In genomic region chr3:23430781-23431423, GRCh38 we compare ENCODE assay signal across 21 cellular contexts.
DNase-seq lines count a peak whose midpoint lies in the region; ATAC-seq and TF ChIP-seq lines count a peak whose summit lies in the region.
"Had no signal": no experiment of that assay in that cellular context is flagged by ENCODE, and none has a peak within 500 bp of the region (broad histone marks: within the 10 kb centered on the region; RNA-seq: fewer than 3 reads in every experiment).

No MANE protein-coding gene starts in this region.

- TF ChIP-seq CTCF in MCF 10A (IDR thresholded peaks at IDR 0.05; ENCODE audit: unreplicated experiment) = no peak

- peak; percentile 26 for ATAC-seq in stimulated activated naive CD8-positive, alpha-beta T cell treated with anti-CD3 and anti-CD28 coated beads, Interleukin-15, amount 100 ng/mL, for 72 hours
- no peak for ATAC-seq in stimulated activated naive CD8-positive, alpha-beta T cell treated with anti-CD3 and anti-CD28 coated beads, Interleukin-15, Interleukin-2, amounts not matched to agents 100 U/mL and 50 U/mL, for 24 hours
- ATAC-seq: Right ventricle myocardium inferior had no signal

- no peak overlapping the region for H3K27ac Mint-ChIP-seq in stimulated activated naive CD8-positive, alpha-beta T cell treated with anti-CD3 and anti-CD28 coated beads, Interleukin-15, amount 100 ng/mL, for 72 hours
- H3K27ac Mint-ChIP-seq in immature natural killer cell (peak overlapping the region in 2 of 6 donors; percentile 1 to 21), MCF 10A (ENCODE audit: low read depth, unreplicated experiment) (no peak overlapping the region)
- H3K27ac Mint-ChIP-seq: progenitor cell of endocrine pancreas; stimulated activated naive CD8-positive, alpha-beta T cell treated with anti-CD3 and anti-CD28 coated beads, Interleukin-15, Interleukin-2, amounts not matched to agents 100 ng/mL and 50 ng/mL, for 24 hours had no signal

- DNase-seq in stimulated activated naive CD8-positive, alpha-beta T cell treated with anti-CD3 and anti-CD28 coated beads, Interleukin-15, amount 100 ng/mL, for 72 hours = no peak
- DNase-seq in stimulated activated naive CD8-positive, alpha-beta T cell treated with anti-CD3 and anti-CD28 coated beads, Interleukin-15, Interleukin-2, amounts not matched to agents 100 U/mL and 50 U/mL, for 24 hours = no peak
- DNase-seq in HT1080 (ENCODE audit: low read depth) (peak; percentile 53), immature natural killer cell (no peak), MCF 10A (ENCODE audit: unreplicated experiment) (no peak), mucosa of gallbladder (ENCODE audit: low spot score) (no peak), DMS114 treated with DMSO at 0.1 percent for 48 hours (lab: John Stamatoyannopoulos, UW; ENCODE audit: unreplicated experiment) (no peak)
- DNase-seq: activated CD4-positive, CD25-positive, alpha-beta regulatory T cell treated with anti-CD3 and anti-CD28 coated beads, Interleukin-2, amount 50 U/mL, for 72 hours; activated naive CD4-positive, alpha-beta T cell treated with anti-CD3 and anti-CD28 coated beads, Interleukin-2, amount 50 U/mL, for 16 hours; GDM1; left ventricle myocardium inferior; NCI-H1092 treated with DMSO at 0.1 percent for 48 hours; NK-92 treated with Interleukin-12 subunit alpha and Interleukin-12 subunit beta, amount 100 ng/mL, for 24 hours; spleen; T-helper 2 cell; uterus had no signal

- no TSS peak for BruUV-seq in MCF 10A (replicated peaks; lab: Mats Ljungman, UMichigan)

- no peaks in the 10 kb centered on the region for H3K27me3 Mint-ChIP-seq in stimulated activated naive CD8-positive, alpha-beta T cell treated with anti-CD3 and anti-CD28 coated beads, Interleukin-15, amount 100 ng/mL, for 72 hours
- H3K27me3 Mint-ChIP-seq in immature natural killer cell (ENCODE audit: low read depth in 3 of 3) = peaks cover 0 to 2% (median 2%) of the 10 kb centered on the region in 3 donors
- no peaks in the 10 kb centered on the region for H3K27me3 Mint-ChIP-seq in MCF 10A (ENCODE audit: insufficient read depth, unreplicated experiment)
- H3K27me3 Mint-ChIP-seq: progenitor cell of endocrine pancreas; stimulated activated naive CD8-positive, alpha-beta T cell treated with anti-CD3 and anti-CD28 coated beads, Interleukin-15, Interleukin-2, amounts not matched to agents 100 ng/mL and 50 ng/mL, for 24 hours had no signal

- peaks cover 22% of the 10 kb centered on the region for H3K4me1 Mint-ChIP-seq in stimulated activated naive CD8-positive, alpha-beta T cell treated with anti-CD3 and anti-CD28 coated beads, Interleukin-15, amount 100 ng/mL, for 72 hours
- peaks cover 22 to 25% of the 10 kb centered on the region in 2 donors for H3K4me1 Mint-ChIP-seq in immature natural killer cell
- H3K4me1 Mint-ChIP-seq in MCF 10A (ENCODE audit: insufficient read depth, unreplicated experiment) = no peaks in the 10 kb centered on the region

- H3K27ac ChIP-seq in temporal lobe (ENCODE audit: low read depth, low read length) = peak overlapping the region; percentile 19
- H3K27ac ChIP-seq: cardiac muscle cell, left ventricle myocardium inferior, spleen, uterus had no signal

- H3K36me3 Mint-ChIP-seq in immature natural killer cell (peaks cover 0 to 9% (median 2%) of the 10 kb centered on the region in 3 donors), MCF 10A (ENCODE audit: insufficient read depth, unreplicated experiment) (no peaks in the 10 kb centered on the region)

- CTCF ChIA-PET in MCF 10A (lab: Yijun Ruan, JAX) = no interaction called here

- H3K9me3 Mint-ChIP-seq in stimulated activated naive CD8-positive, alpha-beta T cell treated with anti-CD3 and anti-CD28 coated beads, Interleukin-15, amount 100 ng/mL, for 72 hours = peaks cover 0 to 7% of the 10 kb centered on the region in 2 donors
- peaks cover 0 to 7% (median 2%) of the 10 kb centered on the region in 6 donors for H3K9me3 Mint-ChIP-seq in immature natural killer cell
- H3K9me3 Mint-ChIP-seq in MCF 10A (ENCODE audit: unreplicated experiment) = no peaks in the 10 kb centered on the region

- peak overlapping the region in 1 of 2 donors; percentile 29 for H3K4me3 Mint-ChIP-seq in stimulated activated naive CD8-positive, alpha-beta T cell treated with anti-CD3 and anti-CD28 coated beads, Interleukin-15, amount 100 ng/mL, for 72 hours
- H3K4me3 Mint-ChIP-seq in immature natural killer cell (peak overlapping the region; percentile 30 to 71 (median 66)), MCF 10A (ENCODE audit: unreplicated experiment) (no peak overlapping the region)
- H3K4me3 Mint-ChIP-seq: stimulated activated naive CD8-positive, alpha-beta T cell treated with anti-CD3 and anti-CD28 coated beads, Interleukin-15, Interleukin-2, amounts not matched to agents 100 ng/mL and 50 ng/mL, for 24 hours had no signal

- POLR2A ChIA-PET in MCF 10A (lab: Yijun Ruan, JAX) = no interaction called here

- intact Hi-C loops in MCF 10A (cut with micrococcal nuclease) = no loop called here
